Comparison of ENCODE assay signal across 23 cellular contexts in genomic region chr2:232009639-232010274, GRCh38.
"Had no signal": no experiment of that assay in that cellular context is flagged by ENCODE, and none has a peak within 500 bp of the region (broad histone marks: within the 10 kb centered on the region; RNA-seq: fewer than 3 reads in every experiment).

No MANE protein-coding gene starts in this region.

- H3K4me1 Mint-ChIP-seq: immature natural killer cell had no signal

- H3K27ac ChIP-seq: esophagus squamous epithelium, foreskin keratinocyte, left ventricle myocardium inferior, lower lobe of right lung, right atrium auricular region, sigmoid colon, skin epidermis, stomach, thoracic aorta, transverse colon had no signal

- H3K4me3 ChIP-seq: esophagus squamous epithelium, left ventricle myocardium inferior, lower lobe of right lung, right atrium auricular region, sigmoid colon, skin epidermis, stomach, thoracic aorta, transverse colon had no signal

- H3K4me3 Mint-ChIP-seq: dendritic cell treated with granulocyte-macrophage colony-stimulating factor and Interleukin-4, amounts not matched to agents 40 ng/mL and 50 ng/mL, for 4 days; effector memory CD8-positive, alpha-beta T cell; immature natural killer cell; memory B cell; natural killer cell treated with Interleukin-12 subunit alpha and Interleukin-12 subunit beta and Interleukin-15 and Interleukin-18, amount 100 ng/mL, for 72 hours had no signal

- H3K36me3 ChIP-seq: esophagus squamous epithelium, left ventricle myocardium inferior, lower lobe of right lung, right atrium auricular region, thoracic aorta, transverse colon had no signal

- FAIRE-seq: colon, keratinocyte had no signal

- H3K27me3 Mint-ChIP-seq: dendritic cell treated with granulocyte-macrophage colony-stimulating factor and Interleukin-4, amounts not matched to agents 40 ng/mL and 50 ng/mL, for 4 days; effector memory CD8-positive, alpha-beta T cell; memory B cell; natural killer cell treated with Interleukin-12 subunit alpha and Interleukin-12 subunit beta and Interleukin-15 and Interleukin-18, amount 100 ng/mL, for 72 hours had no signal

- DNase-seq: effector memory CD8-positive, alpha-beta T cell; esophagus squamous epithelium; foreskin keratinocyte; immature natural killer cell; left cardiac atrium; left ventricle myocardium inferior; lower lobe of right lung; midbrain; posterior cingulate gyrus; sigmoid colon; stimulated activated CD4-positive, alpha-beta T cell treated with anti-CD3 and anti-CD28 coated beads, Interleukin-12 subunit alpha, Interleukin-12 subunit beta, amount 100 ng/mL, for 4 hours; stimulated activated naive CD4-positive, alpha-beta T cell; stomach; substantia nigra; transverse colon had no signal

- H3K27ac Mint-ChIP-seq: dendritic cell treated with granulocyte-macrophage colony-stimulating factor and Interleukin-4, amounts not matched to agents 40 ng/mL and 50 ng/mL, for 4 days; immature natural killer cell; memory B cell had no signal

- H3K9me3 ChIP-seq: esophagus squamous epithelium, left ventricle myocardium inferior, lower lobe of right lung, right atrium auricular region, sigmoid colon, stomach, thoracic aorta, transverse colon had no signal

- H3K9me3 Mint-ChIP-seq: dendritic cell treated with granulocyte-macrophage colony-stimulating factor and Interleukin-4, amounts not matched to agents 40 ng/mL and 50 ng/mL, for 4 days; effector memory CD8-positive, alpha-beta T cell; immature natural killer cell; memory B cell; natural killer cell treated with Interleukin-12 subunit alpha and Interleukin-12 subunit beta and Interleukin-15 and Interleukin-18, amount 100 ng/mL, for 72 hours had no signal

- H3K27me3 ChIP-seq: esophagus squamous epithelium, foreskin keratinocyte, right atrium auricular region, sigmoid colon, stomach, transverse colon had no signal
